Comparison of ENCODE assay signal across 1 cellular context in the genomic region with DNA sequence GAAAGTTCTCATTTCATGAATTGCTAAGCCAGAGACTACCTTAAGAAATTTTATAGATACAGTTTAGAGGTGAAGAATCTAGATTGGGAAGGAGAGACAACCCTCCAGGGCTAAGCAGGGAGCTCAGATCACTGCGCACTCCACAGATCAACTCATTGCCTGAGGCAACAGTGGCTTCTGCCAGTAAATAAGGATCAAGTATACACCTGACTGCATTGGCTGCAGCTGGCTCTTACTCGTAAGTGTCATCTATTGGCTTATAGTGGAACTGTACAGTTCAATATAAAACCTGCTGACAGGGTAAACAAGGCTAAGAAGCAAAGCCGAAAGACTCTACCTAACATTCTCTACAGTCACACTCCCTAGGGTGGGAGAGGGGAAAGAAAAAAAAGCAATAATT.
TF ChIP-seq lines count a peak whose summit lies in the region.

No MANE protein-coding gene starts in this region.

TF ChIP-seq in H1, 55 proteins besides CTCF, POLR2A, EP300 and RAD21:
- TF ChIP-seq, protein P1, sequence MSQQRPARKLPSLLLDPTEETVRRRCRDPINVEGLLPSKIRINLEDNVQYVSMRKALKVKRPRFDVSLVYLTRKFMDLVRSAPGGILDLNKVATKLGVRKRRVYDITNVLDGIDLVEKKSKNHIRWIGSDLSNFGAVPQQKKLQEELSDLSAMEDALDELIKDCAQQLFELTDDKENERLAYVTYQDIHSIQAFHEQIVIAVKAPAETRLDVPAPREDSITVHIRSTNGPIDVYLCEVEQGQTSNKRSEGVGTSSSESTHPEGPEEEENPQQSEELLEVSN (IDR thresholded peaks at IDR 0.05) = no peak
- TF ChIP-seq TAF1 (IDR thresholded peaks at IDR 0.05; ENCODE audit: low read depth, low read length) = no peak
